ENCODE assay signal across 9 cellular contexts in genomic region chr17:7705269-7706255, GRCh38. TPM values are rescaled to one million over a fixed set of nuclear protein-coding genes. Genes with fewer than 3 reads are reported as not detected.
DNase-seq lines count a peak whose midpoint lies in the region; ATAC-seq, FAIRE-seq and TF ChIP-seq lines count a peak whose summit lies in the region.
"Had no signal": no experiment of that assay in that cellular context is flagged by ENCODE, and none has a peak within 500 bp of the region (broad histone marks: within the 10 kb centered on the region; RNA-seq: fewer than 3 reads in every experiment).

No MANE protein-coding gene starts in this region.

- no peak for FAIRE-seq in kidney (lab: Jason Lieb, UNC)

- no peak overlapping the region for H3K9ac ChIP-seq in kidney (ENCODE audit: low read length in 2 of 2)

- H3K9me3 Mint-ChIP-seq in WTC11: no peaks in the 10 kb centered on the region
- H3K9me3 Mint-ChIP-seq: T-helper 1 cell treated with Interleukin-12 subunit alpha and Interleukin-12 subunit beta and Interleukin-4 antibody, amounts not matched to agents 30 μg/mL and 1 μg/mL, for 36 hours had no signal

- no peaks in the 10 kb centered on the region for H3K9me3 ChIP-seq in right cardiac atrium (ENCODE audit: control insufficient read depth, low read length)
- H3K9me3 ChIP-seq in gastrocnemius medialis: no peaks in the 10 kb centered on the region
- no peaks in the 10 kb centered on the region for H3K9me3 ChIP-seq in kidney (ENCODE audit: control insufficient read depth in 1 of 2, low read length in 2 of 2)

- no peak overlapping the region for H3K27ac ChIP-seq in right cardiac atrium (ENCODE audit: low read length)
- no peak overlapping the region for H3K27ac ChIP-seq in gastrocnemius medialis
- H3K27ac ChIP-seq in kidney (ENCODE audit: low read depth in 2 of 2, low read length in 2 of 2): no peak overlapping the region

- H3K4me3 Mint-ChIP-seq in WTC11: peak overlapping the region; percentile 86

- TF ChIP-seq CTCF in WTC11 (IDR thresholded peaks at IDR 0.05) (no peak), gastrocnemius medialis (IDR thresholded peaks at IDR 0.05 in 4 of 5, conservative IDR thresholded peaks at IDR 0.05 in 1 of 5) (no peak), kidney (IDR thresholded peaks at IDR 0.05; ENCODE audit: borderline replicate concordance, extremely low read depth, insufficient read depth) (no peak)

- no peak for TF ChIP-seq POLR2A in gastrocnemius medialis (IDR thresholded peaks at IDR 0.05)

- H3K4me1 Mint-ChIP-seq in WTC11: peaks cover 35% of the 10 kb centered on the region

- peaks cover 2% of the 10 kb centered on the region; the same call in 1 of the 2 replicates for H3K36me3 Mint-ChIP-seq in WTC11

- ATAC-seq in WTC11 (peak; percentile 33), right cardiac atrium (no peak), gastrocnemius medialis (no peak), HG03025 (IDR thresholded peaks at IDR 0.05; ENCODE audit: low FRiP score, unreplicated experiment) (no peak), GM21825 (IDR thresholded peaks at IDR 0.05; ENCODE audit: unreplicated experiment) (no peak)

- intact Hi-C loops in right cardiac atrium (cut with DNase I) (no loop called here), gastrocnemius medialis (cut with DNase I; ENCODE audit: low total_unique reads) (no loop called here), kidney (cut with DNase I) (no loop called here)

- H3K36me3 ChIP-seq in H7 (replicated peaks; ENCODE audit: control insufficient read depth, insufficient read depth, low read length) (peaks cover 1% of the 10 kb centered on the region), gastrocnemius medialis (peaks cover 0 to 19% of the 10 kb centered on the region in 2 donors), kidney (ENCODE audit: control insufficient read depth in 1 of 2, insufficient read depth in 2 of 2, low read length in 2 of 2) (peaks cover 0 to 11% of the 10 kb centered on the region in 2 donors)

- H3K4me3 ChIP-seq in H7 (ENCODE audit: insufficient read depth, low read depth, low read length) (peak overlapping the region; percentile 65), right cardiac atrium (ENCODE audit: low read length) (peak overlapping the region; percentile 27), gastrocnemius medialis (peak overlapping the region; percentile 14 to 35 (median 24)), kidney (ENCODE audit: low read length in 2 of 2) (no peak overlapping the region)

- CTCF ChIA-PET in WTC11 (lab: Charles Lee): interaction anchor here (0.7 to 6.1 kb wide), 15 partner anchors 8 to 368 kb away, joined by 3 to 72 read pairs (median 5); partner anchors contain the start of genes DNAH2, SAT2, SHBG and SOX15

- H3K27me3 ChIP-seq in H7 (ENCODE audit: control insufficient read depth, insufficient read depth, low read length) (peaks cover 31% of the 10 kb centered on the region), right cardiac atrium (ENCODE audit: control insufficient read depth, insufficient read depth) (no peaks in the 10 kb centered on the region), gastrocnemius medialis (peaks cover 35 to 43% (median 36%) of the 10 kb centered on the region in 3 donors)

- POLR2A ChIA-PET in WTC11 (lab: Charles Lee): interaction anchor here (0.9 to 4.0 kb wide), 4 partner anchors 11 to 78 kb away, joined by 3 to 55 read pairs (median 14); partner anchors contain the start of genes DNAH2, SAT2, TP53 and WRAP53

- WGBS in right cardiac atrium: 4% methylated on average over 50 of the region's 50 CpGs

- no peak overlapping the region for H3K27ac Mint-ChIP-seq in WTC11
- H3K27ac Mint-ChIP-seq: T-helper 1 cell treated with Interleukin-12 subunit alpha and Interleukin-12 subunit beta and Interleukin-4 antibody, amounts not matched to agents 30 μg/mL and 1 μg/mL, for 36 hours had no signal

- peaks cover 13% of the 10 kb centered on the region for H3K27me3 Mint-ChIP-seq in WTC11 (ENCODE audit: low read depth)

- DNase-seq in H7 (peak; percentile 78), WTC11 (ENCODE audit: low spot score) (peak; percentile 47), right cardiac atrium (no peak), gastrocnemius medialis (no peak), kidney (no peak)
- DNase-seq in activated effector memory CD4-positive, alpha-beta T cell treated with anti-CD3 and anti-CD28 coated beads, Interleukin-2, amount 50 U/mL, for 16 hours: no peak

- peaks cover 2% of the 10 kb centered on the region for H3K4me1 ChIP-seq in right cardiac atrium (ENCODE audit: control insufficient read depth, insufficient read depth, low read length)
- H3K4me1 ChIP-seq in gastrocnemius medialis: no peaks in the 10 kb centered on the region
- H3K4me1 ChIP-seq in kidney (ENCODE audit: control insufficient read depth in 1 of 2, insufficient read depth in 1 of 2, low read depth in 1 of 2, low read length in 2 of 2): peaks cover 0 to 4% of the 10 kb centered on the region in 2 donors

- in situ Hi-C loops in gastrocnemius medialis (cut with MboI; ENCODE audit: low sequenced_read_pairs in 4 of 4): no loop called here

TF ChIP-seq in WTC11, 78 proteins besides CTCF, POLR2A, EP300 and RAD21:
- TF ChIP-seq JAZF1 (CRISPR knock-in tag; IDR thresholded peaks at IDR 0.05) (no peak), ZNF121 (CRISPR knock-in tag; IDR thresholded peaks at IDR 0.05) (no peak), RORB (CRISPR knock-in tag; IDR thresholded peaks at IDR 0.05) (no peak), ZSCAN18 (CRISPR knock-in tag; IDR thresholded peaks at IDR 0.05) (no peak)
- TF ChIP-seq, protein P1, sequence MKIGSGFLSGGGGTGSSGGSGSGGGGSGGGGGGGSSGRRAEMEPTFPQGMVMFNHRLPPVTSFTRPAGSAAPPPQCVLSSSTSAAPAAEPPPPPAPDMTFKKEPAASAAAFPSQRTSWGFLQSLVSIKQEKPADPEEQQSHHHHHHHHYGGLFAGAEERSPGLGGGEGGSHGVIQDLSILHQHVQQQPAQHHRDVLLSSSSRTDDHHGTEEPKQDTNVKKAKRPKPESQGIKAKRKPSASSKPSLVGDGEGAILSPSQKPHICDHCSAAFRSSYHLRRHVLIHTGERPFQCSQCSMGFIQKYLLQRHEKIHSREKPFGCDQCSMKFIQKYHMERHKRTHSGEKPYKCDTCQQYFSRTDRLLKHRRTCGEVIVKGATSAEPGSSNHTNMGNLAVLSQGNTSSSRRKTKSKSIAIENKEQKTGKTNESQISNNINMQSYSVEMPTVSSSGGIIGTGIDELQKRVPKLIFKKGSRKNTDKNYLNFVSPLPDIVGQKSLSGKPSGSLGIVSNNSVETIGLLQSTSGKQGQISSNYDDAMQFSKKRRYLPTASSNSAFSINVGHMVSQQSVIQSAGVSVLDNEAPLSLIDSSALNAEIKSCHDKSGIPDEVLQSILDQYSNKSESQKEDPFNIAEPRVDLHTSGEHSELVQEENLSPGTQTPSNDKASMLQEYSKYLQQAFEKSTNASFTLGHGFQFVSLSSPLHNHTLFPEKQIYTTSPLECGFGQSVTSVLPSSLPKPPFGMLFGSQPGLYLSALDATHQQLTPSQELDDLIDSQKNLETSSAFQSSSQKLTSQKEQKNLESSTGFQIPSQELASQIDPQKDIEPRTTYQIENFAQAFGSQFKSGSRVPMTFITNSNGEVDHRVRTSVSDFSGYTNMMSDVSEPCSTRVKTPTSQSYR (CRISPR knock-in tag; IDR thresholded peaks at IDR 0.05): no peak

RNA-seq across cellular contexts. Expression of gene EFNB3, which starts 0.6 kb away (rescaled TPM):
- total RNA-seq in H7 (2014; rRNA removed; shearing (Covaris generic)): 6.0 and 6.4 TPM in 2 replicates
- total RNA-seq in WTC11 (2021) (14.3 to 14.7 TPM (median 14.5 TPM) in 3 replicates), right cardiac atrium (under 1 TPM; 0.31 to 0.97 (median 0.54) TPM), gastrocnemius medialis (under 1 TPM in 3 of 4 donors, not detected in 1; 0.13 to 0.46 (median 0.31) TPM), kidney (3.5 TPM)
- polyA plus RNA-seq in right cardiac atrium (0.59 TPM), kidney (ENCODE audit: insufficient read depth, low read depth, low replicate concordance) (2.3 TPM)

RNA-seq across cellular contexts. Expression of gene DNAH2, which starts 12.0 kb away (rescaled TPM):
- total RNA-seq in H7 (2014; rRNA removed; shearing (Covaris generic)): 0.11 and 0.24 TPM in 2 replicates
- total RNA-seq in WTC11 (2021): 0.17 to 0.34 TPM (median 0.27 TPM) in 3 replicates
- total RNA-seq in right cardiac atrium: under 1 TPM in 3 of 4 donors, not detected in 1; 0.03 to 0.22 (median 0.06) TPM
- polyA plus RNA-seq in right cardiac atrium: 0.11 TPM
- total RNA-seq in gastrocnemius medialis: not detected
- 0.66 TPM for total RNA-seq in kidney
- polyA plus RNA-seq in kidney (ENCODE audit: insufficient read depth, low read depth, low replicate concordance): 0.17 TPM

RNA-seq across cellular contexts. Expression of gene WRAP53, which starts 17.3 kb away (rescaled TPM):
- 32.9 and 41.3 TPM in 2 replicates for total RNA-seq in H7 (2014; rRNA removed; shearing (Covaris generic))
- total RNA-seq in WTC11 (2021): 35.5 to 37.3 TPM (median 37.2 TPM) in 3 replicates
- 1 to 10 TPM; 4.0 to 6.3 (median 4.9) TPM for total RNA-seq in right cardiac atrium
- polyA plus RNA-seq in right cardiac atrium: 5.1 TPM
- 1 to 10 TPM; 2.6 to 5.8 (median 3.7) TPM for total RNA-seq in gastrocnemius medialis
- 6.5 TPM for total RNA-seq in kidney
- polyA plus RNA-seq in kidney (ENCODE audit: insufficient read depth, low read depth, low replicate concordance): 10.8 TPM

RNA-seq across cellular contexts. Expression of gene TP53, which starts 18.3 kb away (rescaled TPM):
- 97.5 and 99.4 TPM in 2 replicates for total RNA-seq in H7 (2014; rRNA removed; shearing (Covaris generic))
- total RNA-seq in WTC11 (2021) (173 to 179 TPM (median 176 TPM) in 3 replicates), right cardiac atrium (10 to 100 TPM; 13.2 to 16.3 (median 14.2) TPM), gastrocnemius medialis (10 to 100 TPM; 14.1 to 17.0 (median 15.4) TPM), kidney (66.9 TPM)
- polyA plus RNA-seq in right cardiac atrium (6.1 TPM), kidney (ENCODE audit: insufficient read depth, low read depth, low replicate concordance) (14.8 TPM)

RNA-seq across cellular contexts. Expression of gene ATP1B2, which starts 54.8 kb away (rescaled TPM):
- total RNA-seq in H7 (2014; rRNA removed; shearing (Covaris generic)): 1.6 and 7.0 TPM in 2 replicates
- total RNA-seq in WTC11 (2021) (29.1 to 37.5 TPM (median 35.9 TPM) in 3 replicates), right cardiac atrium (10 to 100 TPM in 1 of 4 donors, 1 to 10 TPM in 3; 3.1 to 10.2 (median 5.3) TPM), gastrocnemius medialis (under 1 TPM; 0.10 to 0.81 (median 0.21) TPM), kidney (7.6 TPM)
- polyA plus RNA-seq in right cardiac atrium (2.8 TPM), kidney (ENCODE audit: insufficient read depth, low read depth, low replicate concordance) (12.8 TPM)

Comparison
In these comparisons a context has a peak if more than half of its experiments do, and no peak if none do; other contexts are left out.
1. DNase-seq: peak in H7 (single experiment) and WTC11 (single experiment); none in right cardiac atrium (0 of 3), gastrocnemius medialis (0 of 2), kidney (single experiment) and activated effector memory CD4-positive, alpha-beta T cell treated with anti-CD3 and anti-CD28 coated beads, Interleukin-2, amount 50 U/mL, for 16 hours (single experiment).
2. H3K4me3 ChIP-seq: peak in H7 (single experiment), right cardiac atrium (single experiment) and gastrocnemius medialis (4 of 4); none in kidney (0 of 2).